1 cellular context compared by ENCODE assay signal in the genomic region with DNA sequence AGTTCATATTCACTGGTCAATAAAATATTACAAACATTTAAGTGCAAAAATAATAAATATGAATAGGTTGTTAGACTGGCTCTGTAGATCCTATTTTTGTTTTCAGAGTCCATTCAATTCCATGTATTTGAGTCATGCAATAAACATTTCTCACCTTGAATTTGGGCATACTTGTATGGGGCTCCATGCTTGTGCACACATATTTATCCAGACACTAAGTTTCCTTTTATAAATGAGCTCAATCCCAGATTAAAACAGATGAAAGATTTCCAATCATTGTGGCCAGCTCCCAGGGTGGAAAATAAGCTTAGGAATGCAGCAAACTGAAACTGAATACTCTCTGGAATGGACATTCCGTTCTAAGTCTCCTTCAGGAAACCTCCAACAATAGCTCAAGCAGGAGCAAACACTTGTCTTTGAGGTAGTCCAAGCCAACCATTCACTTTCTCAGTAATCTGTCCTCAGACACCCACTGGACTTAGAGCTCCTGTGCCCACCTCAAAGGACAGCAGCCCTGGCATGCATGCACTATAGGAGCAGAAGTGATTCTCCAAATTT.
TF ChIP-seq lines count a peak whose summit lies in the region.

No MANE protein-coding gene starts in this region.

TF ChIP-seq in IMR-90, 13 proteins besides CTCF, POLR2A, EP300 and RAD21 (continued from another document):
- TF ChIP-seq, protein P1, sequence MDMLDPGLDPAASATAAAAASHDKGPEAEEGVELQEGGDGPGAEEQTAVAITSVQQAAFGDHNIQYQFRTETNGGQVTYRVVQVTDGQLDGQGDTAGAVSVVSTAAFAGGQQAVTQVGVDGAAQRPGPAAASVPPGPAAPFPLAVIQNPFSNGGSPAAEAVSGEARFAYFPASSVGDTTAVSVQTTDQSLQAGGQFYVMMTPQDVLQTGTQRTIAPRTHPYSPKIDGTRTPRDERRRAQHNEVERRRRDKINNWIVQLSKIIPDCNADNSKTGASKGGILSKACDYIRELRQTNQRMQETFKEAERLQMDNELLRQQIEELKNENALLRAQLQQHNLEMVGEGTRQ (IDR thresholded peaks at IDR 0.05; ENCODE audit: low read depth, low read length), result no peak
- TF ChIP-seq FOS (IDR thresholded peaks at IDR 0.05; ENCODE audit: low read depth, low read length), result no peak
